14 cellular contexts compared by ENCODE assay signal in the genomic region with DNA sequence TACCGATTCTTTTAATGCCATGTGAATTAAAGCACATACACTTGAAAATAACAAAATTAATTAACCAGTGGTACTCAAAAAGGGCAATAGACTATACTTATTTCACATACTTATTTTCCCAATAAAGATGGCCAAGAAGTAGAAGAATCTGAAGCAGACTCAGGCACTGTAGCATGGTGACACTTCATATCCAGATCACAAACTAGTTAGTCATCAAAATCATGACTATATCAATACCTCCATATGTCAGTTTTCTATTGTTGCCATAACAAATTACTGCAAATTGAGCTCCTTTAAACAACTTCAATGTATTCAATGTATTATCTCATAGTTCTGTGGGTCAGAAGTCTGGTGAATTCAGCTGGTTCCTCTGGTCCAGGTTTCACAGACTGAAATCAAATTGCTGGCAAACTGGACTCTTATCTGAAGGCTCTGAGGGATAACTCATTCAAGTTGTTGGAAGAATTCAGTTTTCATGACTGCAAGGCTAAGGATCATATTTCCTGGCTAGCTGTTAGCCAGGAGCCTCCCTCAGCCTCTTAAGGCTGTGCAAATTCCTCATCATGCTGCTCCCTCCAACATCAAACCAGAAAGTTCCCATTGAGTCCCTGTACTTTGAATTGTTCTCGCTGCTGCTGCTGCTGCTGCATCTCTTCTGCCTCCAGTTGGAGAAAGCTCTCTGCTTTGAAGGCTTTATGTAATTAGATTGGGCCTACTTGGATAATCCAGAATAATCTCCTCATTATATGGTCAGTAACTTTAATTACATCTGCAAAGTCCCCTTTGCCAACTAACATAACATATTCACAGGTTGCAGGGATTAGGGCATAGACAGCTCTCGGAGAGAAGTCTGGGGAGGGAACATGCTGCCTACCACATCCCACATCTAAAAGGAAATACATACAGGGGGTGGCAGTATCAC.
DNase-seq lines count a peak whose midpoint lies in the region; FAIRE-seq and TF ChIP-seq lines count a peak whose summit lies in the region.
"Had no signal": no experiment of that assay in that cellular context is flagged by ENCODE, and none has a peak within 500 bp of the region (broad histone marks: within the 10 kb centered on the region; RNA-seq: fewer than 3 reads in every experiment).

No MANE protein-coding gene starts in this region.

- peak; percentile 27 for DNase-seq in AG09319 (ENCODE audit: extremely low read depth, low read depth)
- DNase-seq in ELR (ENCODE audit: low read depth): peak; percentile 24
- peak; percentile 4 for DNase-seq in SK-N-DZ (ENCODE audit: low spot score)
- peak; percentile 41 for DNase-seq in fibroblast of the conjunctiva (ENCODE audit: low read depth)
- DNase-seq in NCI-H2029 (lab: John Stamatoyannopoulos, UW): no peak
- no peak for DNase-seq in small intestine
- DNase-seq in breast epithelium (ENCODE audit: low spot score in 2 of 2): no peak
- DNase-seq in erythroblast (lab: John Stamatoyannopoulos, UW): no peak
- DNase-seq: activated B cell treated with CpG ODN at 0.5 μM for 24 hours; anterior cingulate cortex; left colon; naive thymus-derived CD4-positive, alpha-beta T cell; NCI-H1048 had no signal

- intact Hi-C loops in breast epithelium (cut with DNase I; ENCODE audit: low total_unique reads): no loop called here

- TF ChIP-seq POLR2A in breast epithelium (IDR thresholded peaks at IDR 0.05) (no peak), erythroblast (IDR thresholded peaks at IDR 0.05; ENCODE audit: low read length) (no peak)

- TF ChIP-seq CTCF in AG09319 (IDR thresholded peaks at IDR 0.05; ENCODE audit: low read depth, low read length): no peak
- no peak for TF ChIP-seq CTCF in breast epithelium (IDR thresholded peaks at IDR 0.05)

- no peaks in the 10 kb centered on the region for H3K9me3 ChIP-seq in small intestine (ENCODE audit: control insufficient read depth, low read depth)
- no peaks in the 10 kb centered on the region for H3K9me3 ChIP-seq in breast epithelium
- H3K9me3 ChIP-seq: BLaER1 had no signal

- H3K27me3 ChIP-seq in small intestine (ENCODE audit: control insufficient read depth in 2 of 2, insufficient read depth in 2 of 2, low read length in 2 of 2): no peaks in the 10 kb centered on the region
- H3K27me3 ChIP-seq in breast epithelium: no peaks in the 10 kb centered on the region
- H3K27me3 ChIP-seq: BLaER1 had no signal

- no peak for FAIRE-seq in small intestine (lab: Jason Lieb, UNC)

- H3K4me3 ChIP-seq in small intestine (ENCODE audit: low read depth in 1 of 2, low read length in 2 of 2) (no peak overlapping the region), breast epithelium (no peak overlapping the region)
- H3K4me3 ChIP-seq: BLaER1 had no signal

- WGBS in small intestine, 3 donors: 84 to 90% (median 89%) methylated on average over 3 of the region's 3 CpGs

- H3K27ac ChIP-seq in small intestine (ENCODE audit: low read depth in 1 of 2, low read length in 1 of 2): no peak overlapping the region
- no peak overlapping the region for H3K27ac ChIP-seq in breast epithelium
- H3K27ac ChIP-seq: BLaER1 had no signal

- H3K4me1 ChIP-seq in small intestine (ENCODE audit: control insufficient read depth in 2 of 2, insufficient read depth in 1 of 2, low read depth in 1 of 2, low read length in 1 of 2): no peaks in the 10 kb centered on the region
- no peaks in the 10 kb centered on the region for H3K4me1 ChIP-seq in breast epithelium
- H3K4me1 ChIP-seq: BLaER1 had no signal

- H3K36me3 ChIP-seq in small intestine (ENCODE audit: control insufficient read depth in 2 of 2, insufficient read depth in 2 of 2, low read length in 2 of 2) (no peaks in the 10 kb centered on the region), breast epithelium (no peaks in the 10 kb centered on the region)
- H3K36me3 ChIP-seq: BLaER1 had no signal

Comparison
In these comparisons a context has a peak if more than half of its experiments do, and no peak if none do; other contexts are left out.
1. DNase-seq: peak in AG09319 (single experiment), ELR (single experiment), SK-N-DZ (single experiment) and fibroblast of the conjunctiva (single experiment); none in NCI-H2029 (single experiment), small intestine (single experiment), breast epithelium (0 of 2) and erythroblast (0 of 2).